8 cellular contexts compared by ENCODE assay signal in genomic region chr12:120580787-120581723, GRCh38. TPM values are rescaled to one million over a fixed set of nuclear protein-coding genes. Genes with fewer than 3 reads are reported as not detected.
DNase-seq lines count a peak whose midpoint lies in the region; ATAC-seq and TF ChIP-seq lines count a peak whose summit lies in the region.

Gene POP5, minus strand, starts transcription at chr12:120581402. Its CDS starts 40 bp downstream, at chr12:120581362.

- no peaks in the 10 kb centered on the region for H3K9me3 Mint-ChIP-seq in natural killer cell treated with Interleukin-12 subunit alpha and Interleukin-12 subunit beta and Interleukin-15 and Interleukin-18, amount 100 ng/mL, for 72 hours

- peaks cover 8% of the 10 kb centered on the region; the same call in 1 of the 2 replicates for H3K27me3 ChIP-seq in H7 (ENCODE audit: control insufficient read depth, insufficient read depth, low read length)

- H3K4me3 ChIP-seq in H7 (ENCODE audit: insufficient read depth, low read depth, low read length) (peak within 1 kb of the TSS; percentile 88), fibroblast of pulmonary artery (replicated peaks; ENCODE audit: low read depth, low read length) (peak within 1 kb of the TSS; percentile 79)

- peak; percentile 98 to 99 for ATAC-seq in natural killer cell treated with Interleukin-12 subunit alpha and Interleukin-12 subunit beta and Interleukin-15 and Interleukin-18, amount 100 ng/mL, for 72 hours
- peak; percentile 93 for ATAC-seq in stimulated activated naive CD8-positive, alpha-beta T cell treated with anti-CD3 and anti-CD28 coated beads, Interleukin-15, Interleukin-2, amounts not matched to agents 100 U/mL and 50 U/mL, for 24 hours

- peak within 1 kb of the TSS; percentile 85 to 96 for H3K27ac Mint-ChIP-seq in natural killer cell treated with Interleukin-12 subunit alpha and Interleukin-12 subunit beta and Interleukin-15 and Interleukin-18, amount 100 ng/mL, for 72 hours

- peaks cover 35% of the 10 kb centered on the region in 2 donors for H3K4me1 Mint-ChIP-seq in natural killer cell treated with Interleukin-12 subunit alpha and Interleukin-12 subunit beta and Interleukin-15 and Interleukin-18, amount 100 ng/mL, for 72 hours (ENCODE audit: low read depth in 2 of 2)

- H3K4me3 Mint-ChIP-seq in natural killer cell treated with Interleukin-12 subunit alpha and Interleukin-12 subunit beta and Interleukin-15 and Interleukin-18, amount 100 ng/mL, for 72 hours: peak within 1 kb of the TSS; percentile 97

- H3K36me3 Mint-ChIP-seq in natural killer cell treated with Interleukin-12 subunit alpha and Interleukin-12 subunit beta and Interleukin-15 and Interleukin-18, amount 100 ng/mL, for 72 hours: no peaks in the 10 kb centered on the region

- DNase-seq in ELF-1 (ENCODE audit: low read depth, low spot score) (peak; percentile 98), H7 (peak; percentile 93), M059J (ENCODE audit: low read depth) (peak; percentile 98), SHP77 (lab: John Stamatoyannopoulos, UW) (peak; percentile 99 to 100), fibroblast of pulmonary artery (ENCODE audit: low read depth) (peak; percentile 98)
- DNase-seq in activated effector memory CD4-positive, alpha-beta T cell treated with Interleukin-2 at 50 U/mL for 16 hours: peak; percentile 88
- peak; percentile 98 for DNase-seq in natural killer cell treated with Interleukin-12 subunit alpha and Interleukin-12 subunit beta and Interleukin-15 and Interleukin-18, amount 100 ng/mL, for 72 hours (ENCODE audit: low spot score)
- peak; percentile 95 for DNase-seq in stimulated activated naive CD8-positive, alpha-beta T cell treated with anti-CD3 and anti-CD28 coated beads, Interleukin-15, Interleukin-2, amounts not matched to agents 100 U/mL and 50 U/mL, for 24 hours

- TF ChIP-seq CTCF in fibroblast of pulmonary artery (IDR thresholded peaks at IDR 0.05; ENCODE audit: low read length, missing control alignments): no peak

- H3K36me3 ChIP-seq in H7 (replicated peaks; ENCODE audit: control insufficient read depth, insufficient read depth, low read length): peaks cover 15% of the 10 kb centered on the region

- H3K27me3 Mint-ChIP-seq in natural killer cell treated with Interleukin-12 subunit alpha and Interleukin-12 subunit beta and Interleukin-15 and Interleukin-18, amount 100 ng/mL, for 72 hours: peaks cover 0 to 2% of the 10 kb centered on the region in 2 donors

RNA-seq across cellular contexts. Expression of gene POP5, which starts in this region (rescaled TPM):
- 52.6 and 53.8 TPM in 2 replicates for total RNA-seq in H7 (2014; rRNA removed; shearing (Covaris generic))
- 66.2 and 83.0 TPM in 2 replicates for total RNA-seq in M059J (2014; rRNA removed; shearing (Covaris generic))
- 10 to 100 TPM; 51.2 to 69.4 TPM for total RNA-seq in natural killer cell treated with Interleukin-12 subunit alpha and Interleukin-12 subunit beta and Interleukin-15 and Interleukin-18, amount 100 ng/mL, for 72 hours

Comparison
In these comparisons a context has a peak if more than half of its experiments do, and no peak if none do; other contexts are left out.
1. Peak in every context shown above with its lines: DNase-seq, ATAC-seq and H3K4me3 ChIP-seq.